In the genomic region with DNA sequence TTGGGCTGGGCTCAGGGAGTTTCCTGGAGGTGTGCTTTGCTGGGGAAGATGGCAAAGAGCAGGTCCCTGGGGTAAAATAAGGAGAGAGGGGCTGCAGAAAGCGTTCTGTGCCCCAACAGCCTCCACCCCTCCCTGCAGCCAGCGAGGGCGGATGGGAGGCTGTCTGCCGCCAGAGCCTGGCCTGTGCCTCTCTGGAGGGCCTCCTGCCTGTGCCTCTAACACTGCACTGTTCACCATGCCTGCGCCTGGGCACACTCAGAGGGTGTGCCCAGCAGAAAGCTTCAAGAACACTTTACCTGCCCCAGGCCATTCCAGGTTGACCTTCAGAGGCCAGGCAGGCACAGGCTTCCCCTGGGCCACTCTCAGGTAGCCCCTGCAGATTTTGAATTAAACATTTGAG, we compare ENCODE assay signal across 31 cellular contexts.
"Had no signal": no experiment of that assay in that cellular context is flagged by ENCODE, and none has a peak within 500 bp of the region (broad histone marks: within the 10 kb centered on the region; RNA-seq: fewer than 3 reads in every experiment).

No MANE protein-coding gene starts in this region.

- H3K27me3 Mint-ChIP-seq: central memory CD8-positive, alpha-beta T cell; memory B cell; stimulated activated naive B cell treated with anti-CD40 and anti-IgM and Interleukin-4, amounts not matched to agents 10 μg/mL and 1 μg/mL and 100 μg/mL, for 72 hours had no signal

- DNase-seq: colonic mucosa; effector CD8-positive, alpha-beta T cell; endodermal cell; foreskin keratinocyte; glutamatergic neuron; heart right ventricle; hippocampal formation; kidney glomerular epithelial cell; left colon; left ventricle myocardium superior; naive thymus-derived CD4-positive, alpha-beta T cell; nucleus accumbens; ovary; psoas muscle; stimulated activated CD4-positive, alpha-beta T cell treated with anti-CD3 and anti-CD28 coated beads, Interleukin-15, amount 100 ng/mL, for 24 hours; stimulated activated CD4-positive, alpha-beta T cell treated with anti-CD3 and anti-CD28 coated beads, Interleukin-2, amount 100 ng/mL, for 48 hours; stimulated activated naive B cell treated with anti-CD40 and anti-IgM and Interleukin-4, amounts not matched to agents 10 μg/mL and 1 μg/mL and 100 μg/mL, for 72 hours; substantia nigra; testis; tibial artery had no signal

- H3K36me3 ChIP-seq: colonic mucosa, esophagus muscularis mucosa, heart right ventricle, neural progenitor cell, ovary, tibial artery had no signal

- H3K4me1 ChIP-seq: esophagus muscularis mucosa, foreskin keratinocyte, neural progenitor cell, psoas muscle, testis, tibial artery had no signal

- H3K9me3 Mint-ChIP-seq: central memory CD8-positive, alpha-beta T cell; dendritic cell treated with granulocyte-macrophage colony-stimulating factor and Interleukin-4, amounts not matched to agents 40 ng/mL and 50 ng/mL, for 4 days; endodermal cell; memory B cell; mesothelial cell of epicardium; nephron; neural progenitor cell; stimulated activated naive B cell treated with anti-CD40 and anti-IgM and Interleukin-4, amounts not matched to agents 10 μg/mL and 1 μg/mL and 100 μg/mL, for 72 hours; type B pancreatic cell had no signal

- H3K27ac Mint-ChIP-seq: endodermal cell, memory B cell, mesothelial cell of epicardium, nephron, neural progenitor cell, type B pancreatic cell had no signal

- ATAC-seq: foreskin keratinocyte; heart right ventricle; left colon; left ventricle myocardium superior; naive thymus-derived CD4-positive, alpha-beta T cell; psoas muscle; right cardiac atrium; stimulated activated naive B cell treated with anti-CD40 and anti-IgM and Interleukin-4, amounts not matched to agents 10 μg/mL and 1 μg/mL and 100 μg/mL, for 72 hours had no signal

- H3K27ac ChIP-seq: colonic mucosa, esophagus muscularis mucosa, foreskin keratinocyte, heart right ventricle, neural progenitor cell, ovary, psoas muscle, skin epidermis, testis, tibial artery had no signal

- H3K4me3 ChIP-seq: colonic mucosa, esophagus muscularis mucosa, heart right ventricle, lung, neural progenitor cell, ovary, psoas muscle, skin epidermis, testis, tibial artery had no signal

- H3K4me3 Mint-ChIP-seq: central memory CD8-positive, alpha-beta T cell; dendritic cell treated with granulocyte-macrophage colony-stimulating factor and Interleukin-4, amounts not matched to agents 40 ng/mL and 50 ng/mL, for 4 days; endodermal cell; memory B cell; mesothelial cell of epicardium; naive thymus-derived CD4-positive, alpha-beta T cell; nephron; neural progenitor cell; stimulated activated naive B cell treated with anti-CD40 and anti-IgM and Interleukin-4, amounts not matched to agents 10 μg/mL and 1 μg/mL and 100 μg/mL, for 72 hours; type B pancreatic cell had no signal

- H3K4me1 Mint-ChIP-seq: endodermal cell, mesothelial cell of epicardium, nephron had no signal

- H3K27me3 ChIP-seq: colonic mucosa, esophagus muscularis mucosa, heart right ventricle, neural progenitor cell, ovary, testis had no signal

- H3K9me3 ChIP-seq: colonic mucosa, esophagus muscularis mucosa, heart right ventricle, ovary, psoas muscle, testis, tibial artery had no signal
